In genomic region chr9:81690251-81690851, GRCh38 we compare ENCODE assay signal across 8 cellular contexts. TPM values are rescaled to one million over a fixed set of nuclear protein-coding genes. Genes with fewer than 3 reads are reported as not detected.
DNase-seq lines count a peak whose midpoint lies in the region; ATAC-seq and TF ChIP-seq lines count a peak whose summit lies in the region.

No MANE protein-coding gene starts in this region.

- WGBS in right lobe of liver (ENCODE audit: insufficient coverage, low coverage, low lambda C conversion rate, missing lambda C conversion rate): 8% methylated on average over 23 of the region's 23 CpGs
- 17% methylated on average over 23 of the region's 23 CpGs for WGBS in thymus

- peak; percentile 83 for DNase-seq in DMS53 (lab: John Stamatoyannopoulos, UW)
- peak; percentile 18 for DNase-seq in NCI-H1105 (lab: John Stamatoyannopoulos, UW)
- DNase-seq in cardiac fibroblast (ENCODE audit: low read depth in 2 of 2): peak in 1 of 2 donors; percentile 59
- peak; percentile 42 to 61 (median 49) for DNase-seq in right lobe of liver
- no peak for DNase-seq in NCI-H1694 (lab: John Stamatoyannopoulos, UW)

- H3K27ac ChIP-seq in right lobe of liver (peak overlapping the region; percentile 45 to 54 (median 45)), thymus (ENCODE audit: low read depth) (no peak overlapping the region)

- no peak for ATAC-seq in right lobe of liver
- ATAC-seq in HG03039 (IDR thresholded peaks at IDR 0.05; ENCODE audit: unreplicated experiment): no peak
- ATAC-seq in HG03439 (IDR thresholded peaks at IDR 0.05; ENCODE audit: unreplicated experiment): no peak

- no peaks in the 10 kb centered on the region for H3K27me3 ChIP-seq in right lobe of liver
- H3K27me3 ChIP-seq in thymus (ENCODE audit: control insufficient read depth, insufficient read depth): peaks cover 36% of the 10 kb centered on the region

- intact Hi-C loops in right lobe of liver (cut with DNase I): no loop called here

- H3K9me3 ChIP-seq in right lobe of liver (no peaks in the 10 kb centered on the region), thymus (ENCODE audit: control insufficient read depth) (peaks cover 2% of the 10 kb centered on the region)

- H3K4me1 ChIP-seq in right lobe of liver (peaks cover 0 to 13% (median 3%) of the 10 kb centered on the region in 4 donors), thymus (ENCODE audit: control insufficient read depth, insufficient read depth, low read length) (peaks cover 14% of the 10 kb centered on the region)

- H3K36me3 ChIP-seq in right lobe of liver: no peaks in the 10 kb centered on the region
- no peaks in the 10 kb centered on the region for H3K36me3 ChIP-seq in thymus (ENCODE audit: control insufficient read depth, insufficient read depth)

- TF ChIP-seq POLR2A in right lobe of liver (IDR thresholded peaks at IDR 0.05): no peak

- TF ChIP-seq CTCF in cardiac fibroblast (IDR thresholded peaks at IDR 0.05; ENCODE audit: low read depth, low read length): no peak
- TF ChIP-seq CTCF in right lobe of liver (IDR thresholded peaks at IDR 0.05): no peak

- H3K4me3 ChIP-seq in cardiac fibroblast (replicated peaks in 1 of 2; ENCODE audit: low read depth in 2 of 2, low read length in 2 of 2): peak overlapping the region; percentile 45 to 58
- H3K4me3 ChIP-seq in right lobe of liver: peak overlapping the region; percentile 50 to 82 (median 76)
- peak overlapping the region; percentile 84 for H3K4me3 ChIP-seq in thymus (ENCODE audit: low read length)

RNA-seq across cellular contexts. Expression of gene TLE1, which starts 1.0 kb away (rescaled TPM):
- total RNA-seq in right lobe of liver: 10 to 100 TPM; 31.9 to 62.9 (median 58.0) TPM
- polyA plus RNA-seq in thymus: 24.1 TPM
